1 cellular context compared by ENCODE assay signal in the genomic region with DNA sequence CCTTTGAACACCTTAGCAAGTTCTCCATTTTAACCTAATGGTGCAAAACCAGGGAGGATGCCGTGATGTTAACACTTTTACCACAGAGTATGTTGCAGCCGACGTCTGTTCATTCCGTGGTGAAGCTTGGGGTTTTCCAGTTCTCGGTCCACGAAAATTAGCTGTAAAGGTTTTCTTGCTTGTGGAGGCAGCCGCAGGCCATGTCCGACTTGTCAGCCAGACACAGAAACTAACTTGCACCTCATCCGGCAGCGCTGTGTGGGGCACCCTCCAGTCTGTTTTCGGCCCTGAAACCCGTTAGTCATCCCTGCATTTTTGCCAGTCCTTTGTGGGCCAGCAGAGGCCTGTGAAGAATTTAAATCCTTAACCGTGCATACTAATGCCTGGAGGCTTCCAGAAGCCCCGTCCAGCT.
TF ChIP-seq lines count a peak whose summit lies in the region.

No MANE protein-coding gene starts in this region.

TF ChIP-seq in GM12878, 131 proteins besides CTCF, POLR2A, EP300 and RAD21 (continued from another document and continues in another):
- TF ChIP-seq RELA (IDR thresholded peaks at IDR 0.05; ENCODE audit: borderline replicate concordance, partially characterized antibody) (no peak), ZBTB33 (IDR thresholded peaks at IDR 0.05) (no peak), SMARCA5 (IDR thresholded peaks at IDR 0.05) (no peak), ZNF622 (IDR thresholded peaks at IDR 0.05) (no peak), FOS (IDR thresholded peaks at IDR 0.05; ENCODE audit: borderline replicate concordance, extremely low read depth, insufficient read length) (no peak), ZNF384 (IDR thresholded peaks at IDR 0.05; ENCODE audit: borderline replicate concordance, low read depth, low read length) (no peak), ASH2L (IDR thresholded peaks at IDR 0.05; ENCODE audit: borderline replicate concordance, low read depth) (no peak), MEF2B (IDR thresholded peaks at IDR 0.05; ENCODE audit: partially characterized antibody, poor library complexity, severe bottlenecking) (peak; percentile 24), NR2C2 (IDR thresholded peaks at IDR 0.05; ENCODE audit: borderline replicate concordance, control insufficient read depth, insufficient read length, low read depth) (no peak), ATF7 (IDR thresholded peaks at IDR 0.05; ENCODE audit: low read depth) (peak; percentile 68; the same call in 1 of the 2 replicates), SMAD5 (IDR thresholded peaks at IDR 0.05; ENCODE audit: low read depth) (no peak), ZZZ3 (IDR thresholded peaks at IDR 0.05; ENCODE audit: control insufficient read depth, insufficient read length, low read depth) (no peak), CHD4 (IDR thresholded peaks at IDR 0.05) (no peak), NR2C1 (IDR thresholded peaks at IDR 0.05) (no peak), KLF5 (IDR thresholded peaks at IDR 0.05; ENCODE audit: partially characterized antibody) (no peak), STAT3 (IDR thresholded peaks at IDR 0.05; ENCODE audit: low read depth, low read length) (no peak), SREBF1 (IDR thresholded peaks at IDR 0.05; ENCODE audit: low read length) (no peak), WRNIP1 (IDR thresholded peaks at IDR 0.05; ENCODE audit: borderline replicate concordance, low read depth, low read length) (no peak), IKZF2 (IDR thresholded peaks at IDR 0.05) (peak; percentile 67 to 69; a peak in 2 of 4 replicates), IRF5 (IDR thresholded peaks at IDR 0.05; ENCODE audit: borderline replicate concordance) (no peak), RAD51 (IDR thresholded peaks at IDR 0.05) (no peak), STAT1 (conservative IDR thresholded peaks at IDR 0.05) (no peak), DPF2 (IDR thresholded peaks at IDR 0.05) (peak; percentile 80), SUZ12 (IDR thresholded peaks at IDR 0.05; ENCODE audit: unreplicated experiment) (no peak), SMAD1 (IDR thresholded peaks at IDR 0.05; ENCODE audit: low read depth, partially characterized antibody) (no peak), PBX3 (IDR thresholded peaks at IDR 0.05; ENCODE audit: insufficient replicate concordance, low read depth, low read length) (no peak), NR2F1 (conservative IDR thresholded peaks at IDR 0.05) (peak; percentile 54; the same call in 1 of the 2 replicates), POU2F2 (IDR thresholded peaks at IDR 0.05; ENCODE audit: borderline replicate concordance, low read depth, low read length) (no peak), YY1 (IDR thresholded peaks at IDR 0.05; ENCODE audit: low read depth, low read length) (no peak), EZH2 (IDR thresholded peaks at IDR 0.05; ENCODE audit: borderline replicate concordance, control insufficient read depth, low read depth, low read length) (no peak), ETV6 (conservative IDR thresholded peaks at IDR 0.05 in 1 of 2, IDR thresholded peaks at IDR 0.05 in 1 of 2; ENCODE audit: borderline replicate concordance in 1 of 2, low read depth in 1 of 2) (no peak), MEF2A (IDR thresholded peaks at IDR 0.05; ENCODE audit: insufficient read depth, low read depth, low read length) (no peak), MTA2 (IDR thresholded peaks at IDR 0.05; ENCODE audit: low read depth) (peak; percentile 78; the same call in 1 of the 2 replicates), CBX5 (IDR thresholded peaks at IDR 0.05; ENCODE audit: low read depth) (no peak), MYC (IDR thresholded peaks at IDR 0.05; ENCODE audit: insufficient read depth, insufficient read length, insufficient replicate concordance, low read length, severe bottlenecking) (no peak), GATAD2B (conservative IDR thresholded peaks at IDR 0.05; ENCODE audit: low read depth) (peak; percentile 51; the same call in 1 of the 2 replicates), NBN (IDR thresholded peaks at IDR 0.05) (peak; percentile 30; the same call in 1 of the 2 replicates), FOXK2 (IDR thresholded peaks at IDR 0.05) (no peak)
- TF ChIP-seq, protein P1, sequence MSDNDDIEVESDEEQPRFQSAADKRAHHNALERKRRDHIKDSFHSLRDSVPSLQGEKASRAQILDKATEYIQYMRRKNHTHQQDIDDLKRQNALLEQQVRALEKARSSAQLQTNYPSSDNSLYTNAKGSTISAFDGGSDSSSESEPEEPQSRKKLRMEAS (IDR thresholded peaks at IDR 0.05; ENCODE audit: low read depth, low read length) = no peak
- TF ChIP-seq, protein P2, sequence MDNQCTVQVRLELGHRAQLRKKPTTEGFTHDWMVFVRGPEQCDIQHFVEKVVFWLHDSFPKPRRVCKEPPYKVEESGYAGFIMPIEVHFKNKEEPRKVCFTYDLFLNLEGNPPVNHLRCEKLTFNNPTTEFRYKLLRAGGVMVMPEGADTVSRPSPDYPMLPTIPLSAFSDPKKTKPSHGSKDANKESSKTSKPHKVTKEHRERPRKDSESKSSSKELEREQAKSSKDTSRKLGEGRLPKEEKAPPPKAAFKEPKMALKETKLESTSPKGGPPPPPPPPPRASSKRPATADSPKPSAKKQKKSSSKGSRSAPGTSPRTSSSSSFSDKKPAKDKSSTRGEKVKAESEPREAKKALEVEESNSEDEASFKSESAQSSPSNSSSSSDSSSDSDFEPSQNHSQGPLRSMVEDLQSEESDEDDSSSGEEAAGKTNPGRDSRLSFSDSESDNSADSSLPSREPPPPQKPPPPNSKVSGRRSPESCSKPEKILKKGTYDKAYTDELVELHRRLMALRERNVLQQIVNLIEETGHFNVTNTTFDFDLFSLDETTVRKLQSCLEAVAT (IDR thresholded peaks at IDR 0.05) = 0 out of 2 replicates have a peak, but pooled peaks have one; percentile 31
- TF ChIP-seq, protein P3, sequence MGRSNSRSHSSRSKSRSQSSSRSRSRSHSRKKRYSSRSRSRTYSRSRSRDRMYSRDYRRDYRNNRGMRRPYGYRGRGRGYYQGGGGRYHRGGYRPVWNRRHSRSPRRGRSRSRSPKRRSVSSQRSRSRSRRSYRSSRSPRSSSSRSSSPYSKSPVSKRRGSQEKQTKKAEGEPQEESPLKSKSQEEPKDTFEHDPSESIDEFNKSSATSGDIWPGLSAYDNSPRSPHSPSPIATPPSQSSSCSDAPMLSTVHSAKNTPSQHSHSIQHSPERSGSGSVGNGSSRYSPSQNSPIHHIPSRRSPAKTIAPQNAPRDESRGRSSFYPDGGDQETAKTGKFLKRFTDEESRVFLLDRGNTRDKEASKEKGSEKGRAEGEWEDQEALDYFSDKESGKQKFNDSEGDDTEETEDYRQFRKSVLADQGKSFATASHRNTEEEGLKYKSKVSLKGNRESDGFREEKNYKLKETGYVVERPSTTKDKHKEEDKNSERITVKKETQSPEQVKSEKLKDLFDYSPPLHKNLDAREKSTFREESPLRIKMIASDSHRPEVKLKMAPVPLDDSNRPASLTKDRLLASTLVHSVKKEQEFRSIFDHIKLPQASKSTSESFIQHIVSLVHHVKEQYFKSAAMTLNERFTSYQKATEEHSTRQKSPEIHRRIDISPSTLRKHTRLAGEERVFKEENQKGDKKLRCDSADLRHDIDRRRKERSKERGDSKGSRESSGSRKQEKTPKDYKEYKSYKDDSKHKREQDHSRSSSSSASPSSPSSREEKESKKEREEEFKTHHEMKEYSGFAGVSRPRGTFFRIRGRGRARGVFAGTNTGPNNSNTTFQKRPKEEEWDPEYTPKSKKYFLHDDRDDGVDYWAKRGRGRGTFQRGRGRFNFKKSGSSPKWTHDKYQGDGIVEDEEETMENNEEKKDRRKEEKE (IDR thresholded peaks at IDR 0.05) = no peak
- TF ChIP-seq, protein P4, sequence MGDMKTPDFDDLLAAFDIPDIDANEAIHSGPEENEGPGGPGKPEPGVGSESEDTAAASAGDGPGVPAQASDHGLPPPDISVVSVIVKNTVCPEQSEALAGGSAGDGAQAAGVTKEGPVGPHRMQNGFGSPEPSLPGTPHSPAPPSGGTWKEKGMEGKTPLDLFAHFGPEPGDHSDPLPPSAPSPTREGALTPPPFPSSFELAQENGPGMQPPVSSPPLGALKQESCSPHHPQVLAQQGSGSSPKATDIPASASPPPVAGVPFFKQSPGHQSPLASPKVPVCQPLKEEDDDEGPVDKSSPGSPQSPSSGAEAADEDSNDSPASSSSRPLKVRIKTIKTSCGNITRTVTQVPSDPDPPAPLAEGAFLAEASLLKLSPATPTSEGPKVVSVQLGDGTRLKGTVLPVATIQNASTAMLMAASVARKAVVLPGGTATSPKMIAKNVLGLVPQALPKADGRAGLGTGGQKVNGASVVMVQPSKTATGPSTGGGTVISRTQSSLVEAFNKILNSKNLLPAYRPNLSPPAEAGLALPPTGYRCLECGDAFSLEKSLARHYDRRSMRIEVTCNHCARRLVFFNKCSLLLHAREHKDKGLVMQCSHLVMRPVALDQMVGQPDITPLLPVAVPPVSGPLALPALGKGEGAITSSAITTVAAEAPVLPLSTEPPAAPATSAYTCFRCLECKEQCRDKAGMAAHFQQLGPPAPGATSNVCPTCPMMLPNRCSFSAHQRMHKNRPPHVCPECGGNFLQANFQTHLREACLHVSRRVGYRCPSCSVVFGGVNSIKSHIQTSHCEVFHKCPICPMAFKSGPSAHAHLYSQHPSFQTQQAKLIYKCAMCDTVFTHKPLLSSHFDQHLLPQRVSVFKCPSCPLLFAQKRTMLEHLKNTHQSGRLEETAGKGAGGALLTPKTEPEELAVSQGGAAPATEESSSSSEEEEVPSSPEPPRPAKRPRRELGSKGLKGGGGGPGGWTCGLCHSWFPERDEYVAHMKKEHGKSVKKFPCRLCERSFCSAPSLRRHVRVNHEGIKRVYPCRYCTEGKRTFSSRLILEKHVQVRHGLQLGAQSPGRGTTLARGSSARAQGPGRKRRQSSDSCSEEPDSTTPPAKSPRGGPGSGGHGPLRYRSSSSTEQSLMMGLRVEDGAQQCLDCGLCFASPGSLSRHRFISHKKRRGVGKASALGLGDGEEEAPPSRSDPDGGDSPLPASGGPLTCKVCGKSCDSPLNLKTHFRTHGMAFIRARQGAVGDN (IDR thresholded peaks at IDR 0.05) = no peak
- TF ChIP-seq, protein P5, sequence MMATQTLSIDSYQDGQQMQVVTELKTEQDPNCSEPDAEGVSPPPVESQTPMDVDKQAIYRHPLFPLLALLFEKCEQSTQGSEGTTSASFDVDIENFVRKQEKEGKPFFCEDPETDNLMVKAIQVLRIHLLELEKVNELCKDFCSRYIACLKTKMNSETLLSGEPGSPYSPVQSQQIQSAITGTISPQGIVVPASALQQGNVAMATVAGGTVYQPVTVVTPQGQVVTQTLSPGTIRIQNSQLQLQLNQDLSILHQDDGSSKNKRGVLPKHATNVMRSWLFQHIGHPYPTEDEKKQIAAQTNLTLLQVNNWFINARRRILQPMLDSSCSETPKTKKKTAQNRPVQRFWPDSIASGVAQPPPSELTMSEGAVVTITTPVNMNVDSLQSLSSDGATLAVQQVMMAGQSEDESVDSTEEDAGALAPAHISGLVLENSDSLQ (IDR thresholded peaks at IDR 0.05) = 0 out of 2 replicates have a peak, but pooled peaks have one; percentile 27
- TF ChIP-seq, protein P6, sequence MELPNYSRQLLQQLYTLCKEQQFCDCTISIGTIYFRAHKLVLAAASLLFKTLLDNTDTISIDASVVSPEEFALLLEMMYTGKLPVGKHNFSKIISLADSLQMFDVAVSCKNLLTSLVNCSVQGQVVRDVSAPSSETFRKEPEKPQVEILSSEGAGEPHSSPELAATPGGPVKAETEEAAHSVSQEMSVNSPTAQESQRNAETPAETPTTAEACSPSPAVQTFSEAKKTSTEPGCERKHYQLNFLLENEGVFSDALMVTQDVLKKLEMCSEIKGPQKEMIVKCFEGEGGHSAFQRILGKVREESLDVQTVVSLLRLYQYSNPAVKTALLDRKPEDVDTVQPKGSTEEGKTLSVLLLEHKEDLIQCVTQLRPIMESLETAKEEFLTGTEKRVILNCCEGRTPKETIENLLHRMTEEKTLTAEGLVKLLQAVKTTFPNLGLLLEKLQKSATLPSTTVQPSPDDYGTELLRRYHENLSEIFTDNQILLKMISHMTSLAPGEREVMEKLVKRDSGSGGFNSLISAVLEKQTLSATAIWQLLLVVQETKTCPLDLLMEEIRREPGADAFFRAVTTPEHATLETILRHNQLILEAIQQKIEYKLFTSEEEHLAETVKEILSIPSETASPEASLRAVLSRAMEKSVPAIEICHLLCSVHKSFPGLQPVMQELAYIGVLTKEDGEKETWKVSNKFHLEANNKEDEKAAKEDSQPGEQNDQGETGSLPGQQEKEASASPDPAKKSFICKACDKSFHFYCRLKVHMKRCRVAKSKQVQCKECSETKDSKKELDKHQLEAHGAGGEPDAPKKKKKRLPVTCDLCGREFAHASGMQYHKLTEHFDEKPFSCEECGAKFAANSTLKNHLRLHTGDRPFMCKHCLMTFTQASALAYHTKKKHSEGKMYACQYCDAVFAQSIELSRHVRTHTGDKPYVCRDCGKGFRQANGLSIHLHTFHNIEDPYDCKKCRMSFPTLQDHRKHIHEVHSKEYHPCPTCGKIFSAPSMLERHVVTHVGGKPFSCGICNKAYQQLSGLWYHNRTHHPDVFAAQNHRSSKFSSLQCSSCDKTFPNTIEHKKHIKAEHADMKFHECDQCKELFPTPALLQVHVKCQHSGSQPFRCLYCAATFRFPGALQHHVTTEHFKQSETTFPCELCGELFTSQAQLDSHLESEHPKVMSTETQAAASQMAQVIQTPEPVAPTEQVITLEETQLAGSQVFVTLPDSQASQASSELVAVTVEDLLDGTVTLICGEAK (IDR thresholded peaks at IDR 0.05; ENCODE audit: borderline replicate concordance) = no peak
